In the genomic region with DNA sequence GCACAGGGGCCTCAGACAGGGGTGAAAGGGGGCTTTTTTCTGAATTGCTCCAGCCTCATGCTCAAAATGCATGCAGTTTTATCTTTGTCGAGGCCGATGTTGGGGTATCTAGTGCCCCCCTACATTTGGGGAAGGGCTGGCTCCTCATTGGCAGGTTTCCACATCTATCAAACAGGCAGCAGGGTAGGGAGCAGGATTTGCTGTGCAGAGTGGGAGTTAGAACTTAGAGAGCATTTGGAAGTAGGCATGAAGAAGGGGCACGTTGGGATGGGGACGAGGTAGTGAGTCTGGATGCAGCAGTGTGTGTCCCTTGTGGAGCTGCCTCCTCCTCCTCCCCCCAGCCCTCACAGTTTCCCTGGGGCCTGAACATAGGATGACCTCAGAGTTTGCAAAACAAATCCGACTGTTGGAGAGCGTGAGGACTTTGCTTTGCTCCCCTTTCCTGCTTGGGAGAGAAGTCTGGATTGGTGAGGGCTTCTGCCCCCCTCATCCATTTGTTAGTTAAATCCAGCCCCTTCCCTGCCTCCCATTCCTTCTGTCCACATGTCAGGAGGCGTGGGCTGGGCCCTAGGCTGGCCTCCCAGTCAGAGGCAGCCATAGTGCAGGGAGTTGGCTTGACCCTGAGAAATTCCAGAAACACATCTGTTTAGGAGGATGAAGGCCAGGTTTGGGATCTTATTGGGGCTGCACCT, we compare ENCODE assay signal across 12 cellular contexts. TPM values are rescaled to one million over a fixed set of nuclear protein-coding genes. Genes with fewer than 3 reads are reported as not detected.
DNase-seq lines count a peak whose midpoint lies in the region; ATAC-seq lines count a peak whose summit lies in the region.
"Had no signal": no experiment of that assay in that cellular context is flagged by ENCODE, and none has a peak within 500 bp of the region (broad histone marks: within the 10 kb centered on the region; RNA-seq: fewer than 3 reads in every experiment).

No MANE protein-coding gene starts in this region.

- H3K27me3 Mint-ChIP-seq in activated CD4-positive, alpha-beta memory T cell treated with anti-CD3 and anti-CD28 coated beads for 36 hours: no peaks in the 10 kb centered on the region
- H3K27me3 Mint-ChIP-seq: activated CD8-positive, alpha-beta T cell treated with anti-CD3 and anti-CD28 coated beads for 36 hours had no signal

- H3K4me1 ChIP-seq in mesenchymal stem cell (ENCODE audit: control insufficient read depth, insufficient read depth, low read depth, low read length) (peaks cover 14% of the 10 kb centered on the region), aorta (ENCODE audit: control insufficient read depth in 1 of 2, insufficient read depth in 2 of 2, low read length in 2 of 2) (no peaks in the 10 kb centered on the region)

- DNase-seq in Right ventricle myocardium superior: no peak
- DNase-seq in cardiac septum (ENCODE audit: low spot score): no peak
- DNase-seq in caudate nucleus (lab: John Stamatoyannopoulos, UW): peak in 53 of 61 donors; percentile 4 to 76 (median 54)
- peak; percentile 42 for DNase-seq in mesenchymal stem cell
- no peak for DNase-seq in aorta
- DNase-seq in activated CD4-positive, alpha-beta memory T cell treated with anti-CD3 and anti-CD28 coated beads for 36 hours: no peak
- DNase-seq: activated CD8-positive, alpha-beta T cell treated with anti-CD3 and anti-CD28 coated beads for 36 hours had no signal

- H3K9me3 ChIP-seq in mesenchymal stem cell (ENCODE audit: control insufficient read depth, low read length): no peaks in the 10 kb centered on the region
- H3K9me3 ChIP-seq in aorta (ENCODE audit: control insufficient read depth, low read length): no peaks in the 10 kb centered on the region
- H3K9me3 ChIP-seq: BLaER1 treated with 17β-estradiol and CSF1 and Interleukin-3, amounts not matched to agents 10 nM and 100 nM had no signal

- CTCF ChIA-PET in activated CD4-positive, alpha-beta memory T cell treated with anti-CD3 and anti-CD28 coated beads for 36 hours (lab: Charles Lee): no interaction called here

- H3K27ac ChIP-seq in caudate nucleus (ENCODE audit: low read depth, low read length) (peak overlapping the region; percentile 94), mesenchymal stem cell (ENCODE audit: low read length, poor library complexity, severe bottlenecking) (no peak overlapping the region), aorta (ENCODE audit: low read depth in 1 of 2, low read length in 2 of 2) (no peak overlapping the region)
- H3K27ac ChIP-seq: BLaER1 treated with 17β-estradiol and CSF1 and Interleukin-3, amounts not matched to agents 10 nM and 100 nM had no signal

- H3K4me1 Mint-ChIP-seq in activated CD4-positive, alpha-beta memory T cell treated with anti-CD3 and anti-CD28 coated beads for 36 hours (ENCODE audit: low read depth): no peaks in the 10 kb centered on the region

- H3K79me1 ChIP-seq in mesenchymal stem cell (replicated peaks; ENCODE audit: low read length, poor library complexity, severe bottlenecking): no peaks in the 10 kb centered on the region

- H3K4me3 ChIP-seq in mesenchymal stem cell (ENCODE audit: insufficient read depth in 1 of 2, low read depth in 1 of 2, low read length in 2 of 2) (no peak overlapping the region), aorta (ENCODE audit: low read length in 2 of 2) (no peak overlapping the region)
- H3K4me3 ChIP-seq: BLaER1 treated with 17β-estradiol and CSF1 and Interleukin-3, amounts not matched to agents 10 nM and 100 nM had no signal

- H3K27me3 ChIP-seq in mesenchymal stem cell (ENCODE audit: control insufficient read depth in 1 of 2, insufficient read depth in 1 of 2, low read length in 2 of 2) (peaks cover 0 to 16% of the 10 kb centered on the region in 2 experiments), aorta (ENCODE audit: control insufficient read depth in 1 of 2, insufficient read depth in 2 of 2, low read length in 1 of 2) (no peaks in the 10 kb centered on the region)
- H3K27me3 ChIP-seq: BLaER1 treated with 17β-estradiol and CSF1 and Interleukin-3, amounts not matched to agents 10 nM and 100 nM had no signal

- H3K4ac ChIP-seq in mesenchymal stem cell (ENCODE audit: low read depth in 1 of 2, low read length in 2 of 2): no peak overlapping the region

- H2BK15ac ChIP-seq in mesenchymal stem cell (ENCODE audit: low read depth, poor library complexity, severe bottlenecking): no peak overlapping the region

- no peak overlapping the region for H2BK120ac ChIP-seq in mesenchymal stem cell (ENCODE audit: low read depth, low read length)

- no peaks in the 10 kb centered on the region for H3K36me3 Mint-ChIP-seq in activated CD4-positive, alpha-beta memory T cell treated with anti-CD3 and anti-CD28 coated beads for 36 hours

- intact Hi-C loops in Right ventricle myocardium superior (cut with DNase I) (no loop called here), cardiac septum (cut with DNase I) (loop anchor here (5.0 kb wide), 1 partner anchor 49 kb away; no protein-coding TSS in a partner anchor), aorta (cut with DNase I) (no loop called here)
- intact Hi-C loops in activated CD4-positive, alpha-beta memory T cell treated with anti-CD3 and anti-CD28 coated beads for 36 hours (cut with micrococcal nuclease): no loop called here

- H3K36me3 ChIP-seq in mesenchymal stem cell (ENCODE audit: control insufficient read depth in 1 of 2, insufficient read depth in 2 of 2, low read depth in 1 of 2, low read length in 2 of 2) (no peaks in the 10 kb centered on the region), aorta (ENCODE audit: control insufficient read depth in 1 of 2, insufficient read depth in 2 of 2, low read length in 1 of 2) (no peaks in the 10 kb centered on the region)
- H3K36me3 ChIP-seq: BLaER1 treated with 17β-estradiol and CSF1 and Interleukin-3, amounts not matched to agents 10 nM and 100 nM had no signal

- H3K23ac ChIP-seq in mesenchymal stem cell (ENCODE audit: low read length in 2 of 2): no peak overlapping the region

- no peaks in the 10 kb centered on the region for H3K9me3 Mint-ChIP-seq in activated CD4-positive, alpha-beta memory T cell treated with anti-CD3 and anti-CD28 coated beads for 36 hours
- H3K9me3 Mint-ChIP-seq: activated CD8-positive, alpha-beta T cell treated with anti-CD3 and anti-CD28 coated beads for 36 hours had no signal

- H3K9ac ChIP-seq in mesenchymal stem cell (ENCODE audit: low read length): no peak overlapping the region
- H3K9ac ChIP-seq: BLaER1 treated with 17β-estradiol and CSF1 and Interleukin-3, amounts not matched to agents 10 nM and 100 nM had no signal

- peak overlapping the region; percentile 45 for H4K8ac ChIP-seq in mesenchymal stem cell (ENCODE audit: low read length)

- WGBS in mesenchymal stem cell: 85% methylated on average over 3 of the region's 7 CpGs
- 48 to 55% methylated on average over 7 of the region's 7 CpGs for WGBS in aorta, 2 donors

- H2BK12ac ChIP-seq in mesenchymal stem cell (ENCODE audit: low read length in 2 of 2): no peak overlapping the region

- H3K18ac ChIP-seq in mesenchymal stem cell (ENCODE audit: low read depth in 1 of 2, low read length in 2 of 2): peak overlapping the region in 1 of 2 experiments; percentile 14

- no peak overlapping the region for H3K4me2 ChIP-seq in mesenchymal stem cell (ENCODE audit: low read length, poor library complexity, severe bottlenecking)
- H3K4me2 ChIP-seq: BLaER1 treated with 17β-estradiol and CSF1 and Interleukin-3, amounts not matched to agents 10 nM and 100 nM had no signal

- POLR2A ChIA-PET in activated CD4-positive, alpha-beta memory T cell treated with anti-CD3 and anti-CD28 coated beads for 36 hours (lab: Charles Lee): no interaction called here

- no peak overlapping the region for H3K4me3 Mint-ChIP-seq in activated CD4-positive, alpha-beta memory T cell treated with anti-CD3 and anti-CD28 coated beads for 36 hours
- H3K4me3 Mint-ChIP-seq: activated CD8-positive, alpha-beta T cell treated with anti-CD3 and anti-CD28 coated beads for 36 hours had no signal

- no peak overlapping the region for H4K91ac ChIP-seq in mesenchymal stem cell (ENCODE audit: low read length)

- peak overlapping the region; percentile 51 for H2AFZ ChIP-seq in mesenchymal stem cell (ENCODE audit: low read depth, low read length)

- H3K27ac Mint-ChIP-seq in activated CD4-positive, alpha-beta memory T cell treated with anti-CD3 and anti-CD28 coated beads for 36 hours: no peak overlapping the region
- H3K27ac Mint-ChIP-seq: activated CD8-positive, alpha-beta T cell treated with anti-CD3 and anti-CD28 coated beads for 36 hours had no signal

- H2BK5ac ChIP-seq in mesenchymal stem cell (ENCODE audit: low read depth, low read length, poor library complexity, severe bottlenecking): peak overlapping the region; percentile 46

- no peak overlapping the region for H2AK5ac ChIP-seq in mesenchymal stem cell (ENCODE audit: low read length, severe bottlenecking)

- peak; percentile 66 for ATAC-seq in Right ventricle myocardium superior (ENCODE audit: poor library complexity)
- peak; percentile 26 for ATAC-seq in aorta (ENCODE audit: low FRiP score)
- ATAC-seq in HG02938 (IDR thresholded peaks at IDR 0.05; ENCODE audit: unreplicated experiment): no peak
- no peak for ATAC-seq in GM18498 (IDR thresholded peaks at IDR 0.05; ENCODE audit: unreplicated experiment)
- ATAC-seq: activated CD8-positive, alpha-beta T cell treated with anti-CD3 and anti-CD28 coated beads for 36 hours had no signal

- H3K14ac ChIP-seq in mesenchymal stem cell (ENCODE audit: low read length in 2 of 2): no peak overlapping the region

RNA-seq across cellular contexts. Expression of a gene that starts 36.9 kb away (rescaled TPM):
- total RNA-seq in Right ventricle myocardium superior (0.05 TPM), cardiac septum (not detected), aorta (under 1 TPM in 1 of 2 donors, not detected in 1; 0.06 TPM)
- polyA plus RNA-seq in mesenchymal stem cell (2013, experiment 1 of 2): 0.01 TPM
- not detected for polyA plus RNA-seq in mesenchymal stem cell (2013, experiment 2 of 2)
- not detected for polyA plus RNA-seq in aorta
- total RNA-seq in activated CD4-positive, alpha-beta memory T cell treated with anti-CD3 and anti-CD28 coated beads for 36 hours: not detected
- total RNA-seq: activated CD8-positive, alpha-beta T cell treated with anti-CD3 and anti-CD28 coated beads for 36 hours; dermis microvascular lymphatic vessel endothelial cell; myocyte had no signal

RNA-seq across cellular contexts. Expression of a gene that starts 58.7 kb away (rescaled TPM):
- 69.5 TPM for total RNA-seq in Right ventricle myocardium superior
- 74.5 TPM for total RNA-seq in cardiac septum
- polyA plus RNA-seq in mesenchymal stem cell (2013, experiment 1 of 2): 48.3 TPM
- 47.5 TPM for polyA plus RNA-seq in mesenchymal stem cell (2013, experiment 2 of 2)
- 10 to 100 TPM; 66.3 to 87.7 TPM for total RNA-seq in aorta
- 10 to 100 TPM; 21.8 to 32.2 TPM for polyA plus RNA-seq in aorta
- total RNA-seq in activated CD4-positive, alpha-beta memory T cell treated with anti-CD3 and anti-CD28 coated beads for 36 hours: 10 to 100 TPM; 38.2 to 40.4 TPM

Comparison
In these comparisons a context has a peak if more than half of its experiments do, and no peak if none do; other contexts are left out.
1. ATAC-seq: peak in Right ventricle myocardium superior (single experiment) and aorta (single experiment); none in HG02938 (single experiment) and GM18498 (single experiment).
2. DNase-seq: peak in caudate nucleus (53 of 61) and mesenchymal stem cell (single experiment); none in Right ventricle myocardium superior (single experiment), cardiac septum (single experiment), aorta (0 of 2) and activated CD4-positive, alpha-beta memory T cell treated with anti-CD3 and anti-CD28 coated beads for 36 hours (single experiment).